Comparison of ENCODE assay signal across 1 cellular context in the genomic region with DNA sequence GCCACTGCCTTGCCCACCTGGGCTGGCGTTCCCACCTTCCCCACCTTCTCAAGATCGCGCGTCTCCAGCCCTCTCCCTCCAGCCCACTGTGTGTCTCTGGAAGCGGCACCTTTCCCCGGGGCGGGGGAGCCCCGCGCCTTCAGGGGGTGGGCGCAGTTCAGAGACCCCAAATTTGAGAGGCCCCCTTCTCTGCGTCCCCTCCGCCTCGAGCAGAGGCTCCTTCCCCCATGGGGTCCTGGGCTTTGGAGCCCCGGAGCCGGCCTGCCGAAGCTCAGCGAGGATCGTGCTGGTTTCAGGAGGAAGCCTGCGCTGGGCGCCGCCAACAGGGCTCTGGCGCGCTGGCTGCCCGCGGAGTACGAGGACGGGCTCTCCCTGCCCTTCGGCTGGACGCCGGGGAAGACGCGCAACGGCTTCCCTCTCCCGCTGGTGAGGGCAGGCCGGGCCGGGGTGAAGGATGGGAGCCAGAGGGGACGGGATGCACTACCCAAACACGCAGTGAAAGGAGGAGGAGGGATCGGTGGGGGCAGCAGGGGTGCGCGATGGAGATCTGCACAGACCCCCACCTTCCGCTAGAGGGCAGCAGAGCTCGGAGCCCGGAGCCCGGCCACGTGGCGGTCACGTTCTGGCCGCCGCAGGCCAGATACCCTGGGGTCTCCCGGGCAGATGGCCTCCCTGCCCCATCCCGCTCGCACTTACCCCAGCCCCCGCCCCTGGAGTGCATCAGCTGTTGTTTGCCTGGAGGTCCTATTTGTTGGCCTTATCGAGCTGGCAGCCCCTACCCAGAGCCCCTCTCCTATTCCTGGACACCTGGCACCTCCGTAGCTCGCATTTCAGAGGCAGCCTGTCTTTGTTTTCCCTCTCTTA.
TF ChIP-seq lines count a peak whose summit lies in the region.

No MANE protein-coding gene starts in this region.

TF ChIP-seq in HepG2, 621 proteins besides CTCF, POLR2A, EP300 and RAD21 (continued from another document and continues in another):
- TF ChIP-seq ZNF264 (CRISPR knock-in tag; IDR thresholded peaks at IDR 0.05) (0 out of 2 replicates have a peak, but pooled peaks have one; percentile 41), PAX8 (CRISPR knock-in tag; IDR thresholded peaks at IDR 0.05; ENCODE audit: borderline replicate concordance) (no peak), JUND (CRISPR knock-in tag; IDR thresholded peaks at IDR 0.05) (no peak), BCL6 (CRISPR knock-in tag; IDR thresholded peaks at IDR 0.05) (peak; percentile 59; the same call in 1 of the 2 replicates), ZNF382 (CRISPR knock-in tag; IDR thresholded peaks at IDR 0.05; ENCODE audit: borderline replicate concordance) (no peak), NR2F1 (CRISPR knock-in tag; IDR thresholded peaks at IDR 0.05) (no peak), ZNF557 (CRISPR knock-in tag; IDR thresholded peaks at IDR 0.05) (peak; percentile 86), KDM6A (CRISPR knock-in tag; IDR thresholded peaks at IDR 0.05; ENCODE audit: low read depth) (no peak), ZNF101 (CRISPR knock-in tag; IDR thresholded peaks at IDR 0.05; ENCODE audit: borderline replicate concordance, low read depth) (no peak), NKX3-1 (CRISPR knock-in tag; IDR thresholded peaks at IDR 0.05) (peak; percentile 87), ZFAT (CRISPR knock-in tag; conservative IDR thresholded peaks at IDR 0.05) (no peak), NFE2 (CRISPR knock-in tag; IDR thresholded peaks at IDR 0.05) (no peak), ATF7 (IDR thresholded peaks at IDR 0.05) (no peak), ATF7 (CRISPR knock-in tag; IDR thresholded peaks at IDR 0.05) (no peak), ZMAT3 (CRISPR knock-in tag; conservative IDR thresholded peaks at IDR 0.05) (peak; percentile 76), ATAD3A (CRISPR knock-in tag; IDR thresholded peaks at IDR 0.05) (no peak), ZNF746 (CRISPR knock-in tag; IDR thresholded peaks at IDR 0.05) (no peak), ADNP (CRISPR knock-in tag; IDR thresholded peaks at IDR 0.05) (no peak), ZNF33B (CRISPR knock-in tag; IDR thresholded peaks at IDR 0.05) (peak; percentile 97), KAT7 (CRISPR knock-in tag; IDR thresholded peaks at IDR 0.05; ENCODE audit: borderline replicate concordance) (peak; percentile 28; the same call in 1 of the 2 replicates), GABPA (IDR thresholded peaks at IDR 0.05; ENCODE audit: low read depth, low read length) (no peak), GABPA (CRISPR knock-in tag; IDR thresholded peaks at IDR 0.05; ENCODE audit: low read depth) (no peak), JARID2 (CRISPR knock-in tag; IDR thresholded peaks at IDR 0.05; ENCODE audit: insufficient replicate concordance) (no peak), SCMH1 (CRISPR knock-in tag; IDR thresholded peaks at IDR 0.05; ENCODE audit: borderline replicate concordance) (no peak), TP53 (CRISPR knock-in tag; conservative IDR thresholded peaks at IDR 0.05) (no peak), ZNF329 (CRISPR knock-in tag; IDR thresholded peaks at IDR 0.05; ENCODE audit: low read depth) (peak; percentile 80), REL (CRISPR knock-in tag; conservative IDR thresholded peaks at IDR 0.05) (peak; percentile 77; the same call in 1 of the 2 replicates), REPIN1 (CRISPR knock-in tag; IDR thresholded peaks at IDR 0.05; ENCODE audit: borderline replicate concordance, low read depth) (peak; percentile 90), SIX1 (CRISPR knock-in tag; IDR thresholded peaks at IDR 0.05; ENCODE audit: borderline replicate concordance) (no peak), MED1 (CRISPR knock-in tag; IDR thresholded peaks at IDR 0.05) (no peak), FOXC1 (CRISPR knock-in tag; IDR thresholded peaks at IDR 0.05; ENCODE audit: borderline replicate concordance) (peak; percentile 67; the same call in 1 of the 2 replicates), KMT2A (CRISPR knock-in tag; IDR thresholded peaks at IDR 0.05) (peak; percentile 31; the same call in 1 of the 2 replicates), FLYWCH1 (CRISPR knock-in tag; IDR thresholded peaks at IDR 0.05) (no peak), NFKB2 (CRISPR knock-in tag; IDR thresholded peaks at IDR 0.05; ENCODE audit: borderline replicate concordance) (peak; percentile 95; the same call in 1 of the 2 replicates), KMT2B (CRISPR knock-in tag; IDR thresholded peaks at IDR 0.05) (peak; percentile 57), CC2D1A (CRISPR knock-in tag; IDR thresholded peaks at IDR 0.05) (no peak), ZNF878 (CRISPR knock-in tag; IDR thresholded peaks at IDR 0.05) (peak; percentile 83), YY1 (IDR thresholded peaks at IDR 0.05; ENCODE audit: insufficient read depth, insufficient replicate concordance, low read depth, low read length) (peak; percentile 31), KLF9 (CRISPR knock-in tag; IDR thresholded peaks at IDR 0.05; ENCODE audit: low read depth) (no peak)
- TF ChIP-seq, protein P1, sequence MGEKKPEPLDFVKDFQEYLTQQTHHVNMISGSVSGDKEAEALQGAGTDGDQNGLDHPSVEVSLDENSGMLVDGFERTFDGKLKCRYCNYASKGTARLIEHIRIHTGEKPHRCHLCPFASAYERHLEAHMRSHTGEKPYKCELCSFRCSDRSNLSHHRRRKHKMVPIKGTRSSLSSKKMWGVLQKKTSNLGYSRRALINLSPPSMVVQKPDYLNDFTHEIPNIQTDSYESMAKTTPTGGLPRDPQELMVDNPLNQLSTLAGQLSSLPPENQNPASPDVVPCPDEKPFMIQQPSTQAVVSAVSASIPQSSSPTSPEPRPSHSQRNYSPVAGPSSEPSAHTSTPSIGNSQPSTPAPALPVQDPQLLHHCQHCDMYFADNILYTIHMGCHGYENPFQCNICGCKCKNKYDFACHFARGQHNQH (CRISPR knock-in tag; IDR thresholded peaks at IDR 0.05), result peak; percentile 50; the same call in 1 of the 2 replicates
- TF ChIP-seq, protein P2, sequence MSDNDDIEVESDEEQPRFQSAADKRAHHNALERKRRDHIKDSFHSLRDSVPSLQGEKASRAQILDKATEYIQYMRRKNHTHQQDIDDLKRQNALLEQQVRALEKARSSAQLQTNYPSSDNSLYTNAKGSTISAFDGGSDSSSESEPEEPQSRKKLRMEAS (IDR thresholded peaks at IDR 0.05), result peak; percentile 99
- TF ChIP-seq, protein P3, sequence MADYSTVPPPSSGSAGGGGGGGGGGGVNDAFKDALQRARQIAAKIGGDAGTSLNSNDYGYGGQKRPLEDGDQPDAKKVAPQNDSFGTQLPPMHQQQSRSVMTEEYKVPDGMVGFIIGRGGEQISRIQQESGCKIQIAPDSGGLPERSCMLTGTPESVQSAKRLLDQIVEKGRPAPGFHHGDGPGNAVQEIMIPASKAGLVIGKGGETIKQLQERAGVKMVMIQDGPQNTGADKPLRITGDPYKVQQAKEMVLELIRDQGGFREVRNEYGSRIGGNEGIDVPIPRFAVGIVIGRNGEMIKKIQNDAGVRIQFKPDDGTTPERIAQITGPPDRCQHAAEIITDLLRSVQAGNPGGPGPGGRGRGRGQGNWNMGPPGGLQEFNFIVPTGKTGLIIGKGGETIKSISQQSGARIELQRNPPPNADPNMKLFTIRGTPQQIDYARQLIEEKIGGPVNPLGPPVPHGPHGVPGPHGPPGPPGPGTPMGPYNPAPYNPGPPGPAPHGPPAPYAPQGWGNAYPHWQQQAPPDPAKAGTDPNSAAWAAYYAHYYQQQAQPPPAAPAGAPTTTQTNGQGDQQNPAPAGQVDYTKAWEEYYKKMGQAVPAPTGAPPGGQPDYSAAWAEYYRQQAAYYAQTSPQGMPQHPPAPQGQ (CRISPR knock-in tag; IDR thresholded peaks at IDR 0.05; ENCODE audit: borderline replicate concordance), result no peak
- TF ChIP-seq, protein P4, sequence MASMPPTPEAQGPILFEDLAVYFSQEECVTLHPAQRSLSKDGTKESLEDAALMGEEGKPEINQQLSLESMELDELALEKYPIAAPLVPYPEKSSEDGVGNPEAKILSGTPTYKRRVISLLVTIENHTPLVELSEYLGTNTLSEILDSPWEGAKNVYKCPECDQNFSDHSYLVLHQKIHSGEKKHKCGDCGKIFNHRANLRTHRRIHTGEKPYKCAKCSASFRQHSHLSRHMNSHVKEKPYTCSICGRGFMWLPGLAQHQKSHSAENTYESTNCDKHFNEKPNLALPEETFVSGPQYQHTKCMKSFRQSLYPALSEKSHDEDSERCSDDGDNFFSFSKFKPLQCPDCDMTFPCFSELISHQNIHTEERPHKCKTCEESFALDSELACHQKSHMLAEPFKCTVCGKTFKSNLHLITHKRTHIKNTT (CRISPR knock-in tag; IDR thresholded peaks at IDR 0.05), result no peak
- TF ChIP-seq, protein P5, sequence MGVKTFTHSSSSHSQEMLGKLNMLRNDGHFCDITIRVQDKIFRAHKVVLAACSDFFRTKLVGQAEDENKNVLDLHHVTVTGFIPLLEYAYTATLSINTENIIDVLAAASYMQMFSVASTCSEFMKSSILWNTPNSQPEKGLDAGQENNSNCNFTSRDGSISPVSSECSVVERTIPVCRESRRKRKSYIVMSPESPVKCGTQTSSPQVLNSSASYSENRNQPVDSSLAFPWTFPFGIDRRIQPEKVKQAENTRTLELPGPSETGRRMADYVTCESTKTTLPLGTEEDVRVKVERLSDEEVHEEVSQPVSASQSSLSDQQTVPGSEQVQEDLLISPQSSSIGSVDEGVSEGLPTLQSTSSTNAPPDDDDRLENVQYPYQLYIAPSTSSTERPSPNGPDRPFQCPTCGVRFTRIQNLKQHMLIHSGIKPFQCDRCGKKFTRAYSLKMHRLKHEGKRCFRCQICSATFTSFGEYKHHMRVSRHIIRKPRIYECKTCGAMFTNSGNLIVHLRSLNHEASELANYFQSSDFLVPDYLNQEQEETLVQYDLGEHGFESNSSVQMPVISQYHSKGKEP (CRISPR knock-in tag; IDR thresholded peaks at IDR 0.05), result 0 out of 2 replicates have a peak, but pooled peaks have one; percentile 60
- TF ChIP-seq, protein P6, sequence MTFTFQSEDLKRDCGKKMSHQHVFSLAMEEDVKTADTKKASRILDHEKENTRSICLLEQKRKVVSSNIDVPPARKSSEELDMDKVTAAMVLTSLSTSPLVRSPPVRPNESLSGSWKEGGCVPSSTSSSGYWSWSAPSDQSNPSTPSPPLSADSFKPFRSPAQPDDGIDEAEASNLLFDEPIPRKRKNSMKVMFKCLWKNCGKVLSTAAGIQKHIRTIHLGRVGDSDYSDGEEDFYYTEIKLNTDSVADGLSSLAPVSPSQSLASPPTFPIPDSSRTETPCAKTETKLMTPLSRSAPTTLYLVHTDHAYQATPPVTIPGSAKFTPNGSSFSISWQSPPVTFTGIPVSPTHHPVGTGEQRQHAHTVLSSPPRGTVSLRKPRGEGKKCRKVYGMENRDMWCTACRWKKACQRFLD (CRISPR knock-in tag; IDR thresholded peaks at IDR 0.05; ENCODE audit: borderline replicate concordance), result peak; percentile 73
- TF ChIP-seq, protein P7, sequence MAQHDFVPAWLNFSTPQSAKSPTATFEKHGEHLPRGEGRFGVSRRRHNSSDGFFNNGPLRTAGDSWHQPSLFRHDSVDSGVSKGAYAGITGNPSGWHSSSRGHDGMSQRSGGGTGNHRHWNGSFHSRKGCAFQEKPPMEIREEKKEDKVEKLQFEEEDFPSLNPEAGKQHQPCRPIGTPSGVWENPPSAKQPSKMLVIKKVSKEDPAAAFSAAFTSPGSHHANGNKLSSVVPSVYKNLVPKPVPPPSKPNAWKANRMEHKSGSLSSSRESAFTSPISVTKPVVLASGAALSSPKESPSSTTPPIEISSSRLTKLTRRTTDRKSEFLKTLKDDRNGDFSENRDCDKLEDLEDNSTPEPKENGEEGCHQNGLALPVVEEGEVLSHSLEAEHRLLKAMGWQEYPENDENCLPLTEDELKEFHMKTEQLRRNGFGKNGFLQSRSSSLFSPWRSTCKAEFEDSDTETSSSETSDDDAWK (CRISPR knock-in tag; IDR thresholded peaks at IDR 0.05), result no peak
- TF ChIP-seq, protein P8, sequence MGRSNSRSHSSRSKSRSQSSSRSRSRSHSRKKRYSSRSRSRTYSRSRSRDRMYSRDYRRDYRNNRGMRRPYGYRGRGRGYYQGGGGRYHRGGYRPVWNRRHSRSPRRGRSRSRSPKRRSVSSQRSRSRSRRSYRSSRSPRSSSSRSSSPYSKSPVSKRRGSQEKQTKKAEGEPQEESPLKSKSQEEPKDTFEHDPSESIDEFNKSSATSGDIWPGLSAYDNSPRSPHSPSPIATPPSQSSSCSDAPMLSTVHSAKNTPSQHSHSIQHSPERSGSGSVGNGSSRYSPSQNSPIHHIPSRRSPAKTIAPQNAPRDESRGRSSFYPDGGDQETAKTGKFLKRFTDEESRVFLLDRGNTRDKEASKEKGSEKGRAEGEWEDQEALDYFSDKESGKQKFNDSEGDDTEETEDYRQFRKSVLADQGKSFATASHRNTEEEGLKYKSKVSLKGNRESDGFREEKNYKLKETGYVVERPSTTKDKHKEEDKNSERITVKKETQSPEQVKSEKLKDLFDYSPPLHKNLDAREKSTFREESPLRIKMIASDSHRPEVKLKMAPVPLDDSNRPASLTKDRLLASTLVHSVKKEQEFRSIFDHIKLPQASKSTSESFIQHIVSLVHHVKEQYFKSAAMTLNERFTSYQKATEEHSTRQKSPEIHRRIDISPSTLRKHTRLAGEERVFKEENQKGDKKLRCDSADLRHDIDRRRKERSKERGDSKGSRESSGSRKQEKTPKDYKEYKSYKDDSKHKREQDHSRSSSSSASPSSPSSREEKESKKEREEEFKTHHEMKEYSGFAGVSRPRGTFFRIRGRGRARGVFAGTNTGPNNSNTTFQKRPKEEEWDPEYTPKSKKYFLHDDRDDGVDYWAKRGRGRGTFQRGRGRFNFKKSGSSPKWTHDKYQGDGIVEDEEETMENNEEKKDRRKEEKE (IDR thresholded peaks at IDR 0.05), result no peak
- TF ChIP-seq, protein P9, sequence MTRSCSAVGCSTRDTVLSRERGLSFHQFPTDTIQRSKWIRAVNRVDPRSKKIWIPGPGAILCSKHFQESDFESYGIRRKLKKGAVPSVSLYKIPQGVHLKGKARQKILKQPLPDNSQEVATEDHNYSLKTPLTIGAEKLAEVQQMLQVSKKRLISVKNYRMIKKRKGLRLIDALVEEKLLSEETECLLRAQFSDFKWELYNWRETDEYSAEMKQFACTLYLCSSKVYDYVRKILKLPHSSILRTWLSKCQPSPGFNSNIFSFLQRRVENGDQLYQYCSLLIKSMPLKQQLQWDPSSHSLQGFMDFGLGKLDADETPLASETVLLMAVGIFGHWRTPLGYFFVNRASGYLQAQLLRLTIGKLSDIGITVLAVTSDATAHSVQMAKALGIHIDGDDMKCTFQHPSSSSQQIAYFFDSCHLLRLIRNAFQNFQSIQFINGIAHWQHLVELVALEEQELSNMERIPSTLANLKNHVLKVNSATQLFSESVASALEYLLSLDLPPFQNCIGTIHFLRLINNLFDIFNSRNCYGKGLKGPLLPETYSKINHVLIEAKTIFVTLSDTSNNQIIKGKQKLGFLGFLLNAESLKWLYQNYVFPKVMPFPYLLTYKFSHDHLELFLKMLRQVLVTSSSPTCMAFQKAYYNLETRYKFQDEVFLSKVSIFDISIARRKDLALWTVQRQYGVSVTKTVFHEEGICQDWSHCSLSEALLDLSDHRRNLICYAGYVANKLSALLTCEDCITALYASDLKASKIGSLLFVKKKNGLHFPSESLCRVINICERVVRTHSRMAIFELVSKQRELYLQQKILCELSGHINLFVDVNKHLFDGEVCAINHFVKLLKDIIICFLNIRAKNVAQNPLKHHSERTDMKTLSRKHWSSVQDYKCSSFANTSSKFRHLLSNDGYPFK (CRISPR knock-in tag; IDR thresholded peaks at IDR 0.05; ENCODE audit: borderline replicate concordance), result no peak; the same call in 1 of the 2 replicates
- TF ChIP-seq, protein P10, sequence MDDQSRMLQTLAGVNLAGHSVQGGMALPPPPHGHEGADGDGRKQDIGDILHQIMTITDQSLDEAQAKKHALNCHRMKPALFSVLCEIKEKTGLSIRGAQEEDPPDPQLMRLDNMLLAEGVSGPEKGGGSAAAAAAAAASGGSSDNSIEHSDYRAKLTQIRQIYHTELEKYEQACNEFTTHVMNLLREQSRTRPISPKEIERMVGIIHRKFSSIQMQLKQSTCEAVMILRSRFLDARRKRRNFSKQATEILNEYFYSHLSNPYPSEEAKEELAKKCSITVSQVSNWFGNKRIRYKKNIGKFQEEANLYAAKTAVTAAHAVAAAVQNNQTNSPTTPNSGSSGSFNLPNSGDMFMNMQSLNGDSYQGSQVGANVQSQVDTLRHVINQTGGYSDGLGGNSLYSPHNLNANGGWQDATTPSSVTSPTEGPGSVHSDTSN (CRISPR knock-in tag; IDR thresholded peaks at IDR 0.05; ENCODE audit: borderline replicate concordance), result no peak
